In genomic region chr2:197405582-197405981, GRCh38 we compare ENCODE assay signal across 17 cellular contexts. TPM values are rescaled to one million over a fixed set of nuclear protein-coding genes. Genes with fewer than 3 reads are reported as not detected.
DNase-seq lines count a peak whose midpoint lies in the region; ATAC-seq, FAIRE-seq and TF ChIP-seq lines count a peak whose summit lies in the region.
"Had no signal": no experiment of that assay in that cellular context is flagged by ENCODE, and none has a peak within 500 bp of the region (broad histone marks: within the 10 kb centered on the region; RNA-seq: fewer than 3 reads in every experiment).

No MANE protein-coding gene starts in this region.

- H3K79me1 ChIP-seq in IMR-90 (ENCODE audit: low read depth in 1 of 2, low read length in 2 of 2), result peaks cover 10 to 29% of the 10 kb centered on the region in 2 experiments

- DNase-seq in IMR-90 (no peak), small intestine (no peak), caudate nucleus (lab: John Stamatoyannopoulos, UW) (no peak), coronary artery (ENCODE audit: low spot score) (no peak), HT-29 (ENCODE audit: low spot score) (no peak)
- DNase-seq: 8988T; ACHN; Caco-2; CD4-positive, alpha-beta T cell; DMS153; DMS79; GF-D8; KG1 had no signal

- H2BK5ac ChIP-seq in IMR-90 (ENCODE audit: low read depth, low read length, poor library complexity, severe bottlenecking), result no peak overlapping the region

- no peak overlapping the region for H2AK5ac ChIP-seq in IMR-90 (ENCODE audit: low read depth, low read length)

- CTCF ChIA-PET in IMR-90 (lab: Yijun Ruan, JAX), result no interaction called here

- no peak overlapping the region for H3K9ac ChIP-seq in IMR-90 (ENCODE audit: low read depth, low read length)

- FAIRE-seq in A204.1 (lab: Jason Lieb, UNC) (peak; percentile 6), endometrium (lab: Jason Lieb, UNC) (peak; percentile 4), small intestine (lab: Jason Lieb, UNC) (peak; percentile 88)

- no peaks in the 10 kb centered on the region for H3K27me3 ChIP-seq in IMR-90 (ENCODE audit: control insufficient read depth, insufficient read depth, low read length)
- H3K27me3 ChIP-seq in small intestine (ENCODE audit: control insufficient read depth in 2 of 2, insufficient read depth in 2 of 2, low read length in 2 of 2), result no peaks in the 10 kb centered on the region

- BruUV-seq in IMR-90 (replicated peaks; lab: Mats Ljungman, UMichigan), result no TSS peak

- WGBS in IMR-90 (ENCODE audit: extremely low coverage in 2 of 2, insufficient read length in 1 of 2), 2 experiments, result no CpG with 5 or more reads among the region's 2 CpGs
- WGBS in small intestine, 3 donors, result 90 to 91% (median 90%) methylated on average over 2 of the region's 2 CpGs

- H3K4me2 ChIP-seq in IMR-90 (ENCODE audit: low read depth, low read length), result no peak overlapping the region

- no peak overlapping the region for H4K8ac ChIP-seq in IMR-90 (ENCODE audit: low read depth in 2 of 2, low read length in 2 of 2)

- peaks cover 4% of the 10 kb centered on the region; the same call in 1 of the 2 replicates for H4K20me1 ChIP-seq in IMR-90 (ENCODE audit: insufficient read depth, low read length)

- TF ChIP-seq CTCF in IMR-90 (conservative IDR thresholded peaks at IDR 0.05; ENCODE audit: low read depth, low read length) (no peak), coronary artery (IDR thresholded peaks at IDR 0.05) (no peak)

- H3K27ac ChIP-seq in IMR-90 (ENCODE audit: insufficient read depth, low read length) (no peak overlapping the region), small intestine (ENCODE audit: low read depth in 1 of 2, low read length in 1 of 2) (no peak overlapping the region), caudate nucleus (ENCODE audit: low read depth, low read length) (no peak overlapping the region), coronary artery (no peak overlapping the region)
- H3K27ac ChIP-seq: C4-2B had no signal

- H3K14ac ChIP-seq in IMR-90 (replicated peaks; ENCODE audit: low read depth, low read length), result no peak overlapping the region

- no peak overlapping the region for H3K4ac ChIP-seq in IMR-90 (ENCODE audit: low read depth, low read length)

- no peak for TF ChIP-seq POLR2A in IMR-90 (IDR thresholded peaks at IDR 0.05; ENCODE audit: low read depth, low read length)

- H3K4me1 ChIP-seq in IMR-90 (ENCODE audit: control insufficient read depth, insufficient read depth, low read length) (no peaks in the 10 kb centered on the region), small intestine (ENCODE audit: control insufficient read depth in 2 of 2, insufficient read depth in 1 of 2, low read depth in 1 of 2, low read length in 1 of 2) (no peaks in the 10 kb centered on the region)
- H3K4me1 ChIP-seq: Caco-2, HAP-1 had no signal

- POLR2A ChIA-PET in IMR-90 (lab: Charles Lee; ENCODE audit: unreplicated experiment), result no interaction called here

- H4K91ac ChIP-seq in IMR-90 (ENCODE audit: insufficient read depth, low read depth, low read length), result no peak overlapping the region

- in situ Hi-C loops in IMR-90 (cut with MboI; ENCODE audit: low sequenced_read_pairs), result no loop called here

- H2BK20ac ChIP-seq in IMR-90 (ENCODE audit: low read depth, low read length), result no peak overlapping the region

- H3K9me3 ChIP-seq in IMR-90 (ENCODE audit: control insufficient read depth, insufficient read depth, low read length) (no peaks in the 10 kb centered on the region), small intestine (ENCODE audit: control insufficient read depth, low read depth) (no peaks in the 10 kb centered on the region)
- H3K9me3 ChIP-seq: Caco-2, HAP-1 had no signal

- H3K4me3 ChIP-seq in IMR-90 (ENCODE audit: insufficient read depth, low read depth, low read length) (no peak overlapping the region), small intestine (ENCODE audit: low read depth in 1 of 2, low read length in 2 of 2) (no peak overlapping the region), coronary artery (no peak overlapping the region)
- H3K4me3 ChIP-seq: HAP-1 had no signal

- TF ChIP-seq RAD21 in IMR-90 (IDR thresholded peaks at IDR 0.05; ENCODE audit: low read length), result no peak

- dilution Hi-C loops in IMR-90 (cut with HindIII; ENCODE audit: low sequenced_read_pairs, unreplicated experiment), result no loop called here

- H3K18ac ChIP-seq in IMR-90 (ENCODE audit: low read depth, low read length), result no peak overlapping the region

- no peak for ATAC-seq in IMR-90 (ENCODE audit: low read depth)

- H4K5ac ChIP-seq in IMR-90 (ENCODE audit: low read depth, low read length), result no peak overlapping the region

- H2AK9ac ChIP-seq in IMR-90 (replicated peaks; ENCODE audit: low read depth, low read length, poor library complexity), result no peak overlapping the region

- H3K23ac ChIP-seq in IMR-90 (ENCODE audit: low read depth, low read length), result no peak overlapping the region

- H3K36me3 ChIP-seq in IMR-90 (ENCODE audit: control insufficient read depth, insufficient read depth, low read length) (peaks cover 66% of the 10 kb centered on the region), small intestine (ENCODE audit: control insufficient read depth in 2 of 2, insufficient read depth in 2 of 2, low read length in 2 of 2) (peaks cover 18 to 35% of the 10 kb centered on the region in 2 donors)

- H2BK120ac ChIP-seq in IMR-90 (ENCODE audit: low read depth, low read length), result no peak overlapping the region

- H2AFZ ChIP-seq in IMR-90 (replicated peaks; ENCODE audit: low read length, poor library complexity), result no peak overlapping the region

- intact Hi-C loops in IMR-90 (cut with micrococcal nuclease), result no loop called here

- no peak overlapping the region for H3K56ac ChIP-seq in IMR-90 (ENCODE audit: extremely low read depth, insufficient read depth, low read length)

- H2BK15ac ChIP-seq in IMR-90 (ENCODE audit: low read depth, low read length), result no peak overlapping the region

- no peaks in the 10 kb centered on the region for H3K9me1 ChIP-seq in IMR-90 (ENCODE audit: insufficient read depth, low read length)

TF ChIP-seq in IMR-90, 13 proteins besides CTCF, POLR2A, EP300 and RAD21:
- TF ChIP-seq RCOR1 (IDR thresholded peaks at IDR 0.05; ENCODE audit: insufficient replicate concordance, low read length) (no peak), MAFK (IDR thresholded peaks at IDR 0.05; ENCODE audit: low read depth, low read length) (peak; percentile 93), FOS (IDR thresholded peaks at IDR 0.05; ENCODE audit: low read depth, low read length) (no peak), CHD1 (IDR thresholded peaks at IDR 0.05; ENCODE audit: low read depth, low read length) (no peak), NFE2L2 (IDR thresholded peaks at IDR 0.05; ENCODE audit: low read depth, low read length) (no peak)

RNA-seq across cellular contexts. Expression of gene SF3B1, which starts 29.2 kb away (rescaled TPM):
- 706 and 942 TPM in 2 replicates for total RNA-seq in IMR-90 (2012; rRNA removed)
- 213 and 326 TPM in 2 replicates for polyA plus RNA-seq in IMR-90 (2012; rRNA removed)
- polyA plus RNA-seq in IMR-90 (2012; cell fraction: cytosol; rRNA removed), result 35.4 and 57.7 TPM in 2 replicates
- 147 and 3,449 TPM in 2 replicates for polyA plus RNA-seq in IMR-90 (2012; cell fraction: nucleus; rRNA removed; ENCODE audit: low replicate concordance)
- polyA plus RNA-seq in small intestine, result 100 to 1,000 TPM; 108 to 215 (median 136) TPM
- total RNA-seq in HT-29 (2014; rRNA removed; shearing (Covaris generic)), result 92.5 and 95.8 TPM in 2 replicates

RNA-seq across cellular contexts. Expression of gene COQ10B, which starts 47.8 kb away (rescaled TPM):
- 28.7 and 64.2 TPM in 2 replicates for total RNA-seq in IMR-90 (2012; rRNA removed)
- 6.3 and 9.5 TPM in 2 replicates for polyA plus RNA-seq in IMR-90 (2012; rRNA removed)
- polyA plus RNA-seq in IMR-90 (2012; cell fraction: cytosol; rRNA removed), result 1.6 and 2.8 TPM in 2 replicates
- 0.81 and 4.0 TPM in 2 replicates for polyA plus RNA-seq in IMR-90 (2012; cell fraction: nucleus; rRNA removed; ENCODE audit: low replicate concordance)
- 10 to 100 TPM; 10.7 to 25.7 (median 22.2) TPM for polyA plus RNA-seq in small intestine
- 11.5 and 11.8 TPM in 2 replicates for total RNA-seq in HT-29 (2014; rRNA removed; shearing (Covaris generic))
